In genomic region chr17:68184816-68185436, GRCh38 we compare ENCODE assay signal across 1 cellular context.
TF ChIP-seq lines count a peak whose summit lies in the region.

No MANE protein-coding gene starts in this region.

TF ChIP-seq in SK-N-SH, 30 proteins besides CTCF, POLR2A, EP300 and RAD21 (continued from another document):
- TF ChIP-seq REST (IDR thresholded peaks at IDR 0.05; ENCODE audit: low read depth, low read length), result no peak
- no peak for TF ChIP-seq TAF1 (IDR thresholded peaks at IDR 0.05; ENCODE audit: borderline replicate concordance, low read depth, low read length)
- no peak for TF ChIP-seq SMC3 (IDR thresholded peaks at IDR 0.05; ENCODE audit: low read depth, low read length)
- TF ChIP-seq SIN3A (IDR thresholded peaks at IDR 0.05; ENCODE audit: borderline replicate concordance, low read depth, low read length), result no peak
- no peak for TF ChIP-seq TCF12 (IDR thresholded peaks at IDR 0.05)
- TF ChIP-seq EZH2phosphoT487 (IDR thresholded peaks at IDR 0.05; ENCODE audit: borderline replicate concordance, low read depth), result no peak
- no peak for TF ChIP-seq NFIC (IDR thresholded peaks at IDR 0.05; ENCODE audit: borderline replicate concordance)
